8 cellular contexts compared by ENCODE assay signal in genomic region chr6:33271098-33271607, GRCh38. TPM values are rescaled to one million over a fixed set of nuclear protein-coding genes. Genes with fewer than 3 reads are reported as not detected.
DNase-seq lines count a peak whose midpoint lies in the region; ATAC-seq, FAIRE-seq and TF ChIP-seq lines count a peak whose summit lies in the region.

No MANE protein-coding gene starts in this region.

- no peak; a peak in 1 of 4 replicates for TF ChIP-seq EP300 in GM12878 (IDR thresholded peaks at IDR 0.05; ENCODE audit: borderline replicate concordance in 1 of 2, control insufficient read depth in 1 of 2, low read depth in 2 of 2, low read length in 2 of 2)
- TF ChIP-seq EP300 in upper lobe of left lung (IDR thresholded peaks at IDR 0.05) = no peak

- no peak for TF ChIP-seq RAD21 in GM12878 (IDR thresholded peaks at IDR 0.05; ENCODE audit: insufficient read depth, low read depth, low read length)

- SMC1A ChIA-PET in GM12878 (lab: Charles Lee; ENCODE audit: uncharacterized antibody, unreplicated experiment) = interaction anchor here (0.7 to 2.0 kb wide), 11 partner anchors 12 to 160 kb away, joined by 3 to 8 read pairs (median 4); partner anchors contain the start of genes PFDN6, RGL2, RING1 and WDR46

- H3K9me3 ChIP-seq in GM12878 (replicated peaks; ENCODE audit: control insufficient read depth, insufficient read depth, low read length) (no peaks in the 10 kb centered on the region), upper lobe of left lung (no peaks in the 10 kb centered on the region)

- H3K27me3 ChIP-seq in HL-60 (ENCODE audit: insufficient read depth, poor library complexity, severe bottlenecking) (no peaks in the 10 kb centered on the region), GM12878 (replicated peaks in 1 of 2; ENCODE audit: control insufficient read depth in 2 of 2, insufficient read depth in 2 of 2, low read length in 1 of 2) (no peaks in the 10 kb centered on the region), upper lobe of left lung (no peaks in the 10 kb centered on the region)

- H3K4me2 ChIP-seq in GM12878 (ENCODE audit: control insufficient read depth, insufficient read depth) = peak overlapping the region; percentile 75

- no peak for FAIRE-seq in GM12878 (lab: Jason Lieb, UNC)
- no peak for FAIRE-seq in D721Med (lab: Jason Lieb, UNC)

- intact Hi-C loops in GM12878 (cut with micrococcal nuclease; ENCODE audit: unreplicated experiment) = no loop called here
- intact Hi-C loops in lower leg skin (cut with DNase I; ENCODE audit: low total_unique reads) = no loop called here

- H2AFZ ChIP-seq in GM12878 (ENCODE audit: control insufficient read depth, low read depth, low read length) = peak overlapping the region; percentile 97

- TF ChIP-seq POLR2A in GM12878 (IDR thresholded peaks at IDR 0.05; ENCODE audit: low read depth, low read length) (no peak), lower leg skin (IDR thresholded peaks at IDR 0.05) (no peak), upper lobe of left lung (IDR thresholded peaks at IDR 0.05) (peak in 1 of 4 donors; percentile 7)

- H3K79me2 ChIP-seq in GM12878 (ENCODE audit: control insufficient read depth, insufficient read depth, low read length) = peaks cover 58% of the 10 kb centered on the region

- H3K36me3 ChIP-seq in GM12878 (ENCODE audit: control insufficient read depth in 2 of 2, insufficient read depth in 2 of 2, low read length in 1 of 2) (peaks cover 20 to 27% of the 10 kb centered on the region in 2 experiments), upper lobe of left lung (peaks cover 12 to 67% (median 51%) of the 10 kb centered on the region in 4 donors)

- RAD21 ChIA-PET in GM12878 (lab: Charles Lee; ENCODE audit: unreplicated experiment) = interaction anchor here (0.6 to 2.1 kb wide), 14 partner anchors 18 to 308 kb away, joined by 3 to 11 read pairs (median 4); partner anchors contain the start of genes BAK1, PFDN6, RGL2 and RING1

- no peak for DNase-seq in HL-60 (ENCODE audit: low read depth in 1 of 2, low spot score in 1 of 2)
- DNase-seq in GM12878 (ENCODE audit: low read depth, low spot score) = no peak
- no peak for DNase-seq in lower leg skin (ENCODE audit: low spot score in 2 of 2)
- DNase-seq in upper lobe of left lung = no peak
- DNase-seq in D721Med (ENCODE audit: insufficient read length, low spot score) = no peak
- DNase-seq in stimulated activated CD4-positive, alpha-beta T cell treated with anti-CD3 and anti-CD28 coated beads, Interleukin-1b, Interleukin-23, amount 100 ng/mL, for 48 hours = no peak

- peaks cover 13% of the 10 kb centered on the region for H3K4me1 ChIP-seq in GM12878 (ENCODE audit: control insufficient read depth, insufficient read depth, low read length)
- H3K4me1 ChIP-seq in upper lobe of left lung = peaks cover 36 to 55% (median 43%) of the 10 kb centered on the region in 4 donors

- WGBS in GM12878 (ENCODE audit: insufficient coverage, insufficient replicate concordance, low lambda C conversion rate, missing lambda C conversion rate) = 2% methylated on average over 13 of the region's 13 CpGs
- WGBS in lower leg skin, 2 donors = 1% methylated on average over 13 of the region's 13 CpGs
- WGBS in upper lobe of left lung, 2 donors = 1 to 3% methylated on average over 5 to 13 of the region's 13 CpGs

- TF ChIP-seq CTCF in HL-60 (IDR thresholded peaks at IDR 0.05; ENCODE audit: insufficient read depth, low read length) = no peak
- no peak for TF ChIP-seq CTCF in GM12878 (IDR thresholded peaks at IDR 0.05 in 2 of 3, conservative IDR thresholded peaks at IDR 0.05 in 1 of 3; ENCODE audit: control insufficient read depth in 2 of 3, extremely low read depth in 1 of 3, insufficient read depth in 1 of 3, low read depth in 3 of 3, low read length in 3 of 3)
- no peak for TF ChIP-seq CTCF in lower leg skin (IDR thresholded peaks at IDR 0.05)
- TF ChIP-seq CTCF in upper lobe of left lung (IDR thresholded peaks at IDR 0.05) = peak in 2 of 6 experiments; percentile 9 to 23
- TF ChIP-seq CTCF in D721Med (IDR thresholded peaks at IDR 0.05; ENCODE audit: insufficient read depth, missing control alignments) = no peak

- peaks cover 6% of the 10 kb centered on the region for H4K20me1 ChIP-seq in GM12878 (ENCODE audit: control insufficient read depth, insufficient read depth)

- H3K27ac ChIP-seq in HL-60 (replicated peaks) = peak overlapping the region; percentile 97
- H3K27ac ChIP-seq in GM12878 (ENCODE audit: control insufficient read depth, insufficient read depth) = peak overlapping the region; percentile 97
- H3K27ac ChIP-seq in upper lobe of left lung = peak overlapping the region; percentile 90 to 97 (median 95)

- POLR2A ChIA-PET in GM12878 (lab: Charles Lee) = interaction anchor here (0.5 to 5.4 kb wide), 22 partner anchors 10 to 1188 kb away, joined by 3 to 60 read pairs (median 6); partner anchors contain the start of genes HLA-DMA, HLA-DPB1, PFDN6 and RGL2

- H3K9ac ChIP-seq in GM12878 (ENCODE audit: control insufficient read depth, insufficient read depth, low read length) = peak overlapping the region; percentile 81

- in situ Hi-C loops in GM12878 (cut with MboI) = no loop called here

- ATAC-seq in GM18519 (IDR thresholded peaks at IDR 0.05; ENCODE audit: low FRiP score, unreplicated experiment) = peak; percentile 13
- peak; percentile 42 for ATAC-seq in GM12878
- peak; percentile 2 to 23 for ATAC-seq in upper lobe of left lung (ENCODE audit: low FRiP score in 2 of 2)
- ATAC-seq in HG03108 (IDR thresholded peaks at IDR 0.05; ENCODE audit: unreplicated experiment) = no peak

- H3K4me3 ChIP-seq in HL-60 (replicated peaks; ENCODE audit: insufficient read depth, low read length) (peak overlapping the region; percentile 73), GM12878 (peak overlapping the region; percentile 88), lower leg skin (ENCODE audit: low read depth, poor library complexity, severe bottlenecking) (peak overlapping the region; percentile 68), upper lobe of left lung (peak overlapping the region; percentile 62 to 82 (median 70))

- BruUV-seq in GM12878 (replicated peaks; lab: Mats Ljungman, UMichigan) = TSS peak; percentile 85

- CTCF ChIA-PET in GM12878 (lab: Yijun Ruan, JAX) = interaction anchor here (0.9 to 3.6 kb wide), 11 partner anchors 11 to 195 kb away, joined by 3 to 23 read pairs (median 4); partner anchors contain the start of genes HLA-DPB1, RING1 and ZBTB22

RNA-seq across cellular contexts. Expression of gene VPS52, which starts 0.5 kb away (rescaled TPM):
- total RNA-seq in GM12878 (2013; cell fraction: nucleolus; rRNA removed) = 85.4 and 91.2 TPM in 2 replicates
- 32.4 and 33.9 TPM in 2 replicates for total RNA-seq in GM12878 (2014; rRNA removed)
- 20.9 and 22.1 TPM in 2 replicates for total RNA-seq in GM12878 (2014; rRNA removed; fragmentation: Illumina TruSeq; extraction: Trizol)
- total RNA-seq in GM12878 (2021) = 36.1 and 38.1 TPM in 2 replicates
- polyA plus RNA-seq in GM12878 (2011; ENCODE audit: low read depth) = 38.1 TPM
- 29.7 and 52.7 TPM in 2 replicates for polyA plus RNA-seq in GM12878 (2011; rRNA removed)
- polyA plus RNA-seq in GM12878 (2011; cell fraction: cytosol; rRNA removed) = 47.5 and 60.5 TPM in 2 replicates
- 264 and 288 TPM in 2 replicates for polyA plus RNA-seq in GM12878 (2011; cell fraction: nucleus; rRNA removed)
- 34.5 and 39.0 TPM in 2 replicates for polyA plus RNA-seq in GM12878 (2012)
- polyA plus RNA-seq in GM12878 (2014; fragmentation: Illumina TruSeq; extraction: Trizol) = 34.1 and 47.1 TPM in 2 replicates
- polyA plus RNA-seq in GM12878 (2014; fragmentation: Nextera tagmentation; extraction: Ambion mirVana) = 10 to 100 TPM; 11.3 to 13.2 TPM
- 47.0 and 51.2 TPM in 2 replicates for polyA plus RNA-seq in GM12878 (2014; rRNA removed)
- 10 to 100 TPM; 36.0 to 37.3 TPM for polyA plus RNA-seq in GM12878 (2016; fragmentation: Nextera tagmentation; extraction: Ambion mirVana)
- polyA minus RNA-seq in GM12878 (2011; rRNA and poly(A)+ RNA removed) = 84.5 and 88.1 TPM in 2 replicates
- polyA minus RNA-seq in GM12878 (2011; cell fraction: cytosol; rRNA and poly(A)+ RNA removed) = 17.4 and 24.1 TPM in 2 replicates
- polyA minus RNA-seq in GM12878 (2011; cell fraction: nucleus; rRNA and poly(A)+ RNA removed) = 94.5 and 122 TPM in 2 replicates
- total RNA-seq in lower leg skin = 10 to 100 TPM; 33.3 to 51.0 (median 44.4) TPM
- 100 to 1,000 TPM in 1 of 6 donors, 10 to 100 TPM in 5; 30.1 to 170 (median 45.8) TPM for total RNA-seq in upper lobe of left lung

RNA-seq across cellular contexts. Expression of gene RPS18, which starts 0.7 kb away (rescaled TPM):
- 558 and 624 TPM in 2 replicates for total RNA-seq in GM12878 (2013; cell fraction: nucleolus; rRNA removed)
- 6,753 and 7,288 TPM in 2 replicates for total RNA-seq in GM12878 (2014; rRNA removed)
- 7,180 and 7,566 TPM in 2 replicates for total RNA-seq in GM12878 (2014; rRNA removed; fragmentation: Illumina TruSeq; extraction: Trizol)
- 5,526 and 5,774 TPM in 2 replicates for total RNA-seq in GM12878 (2021)
- 17,971 TPM for polyA plus RNA-seq in GM12878 (2011; ENCODE audit: low read depth)
- polyA plus RNA-seq in GM12878 (2011; rRNA removed) = 8,077 and 9,878 TPM in 2 replicates
- polyA plus RNA-seq in GM12878 (2011; cell fraction: cytosol; rRNA removed) = 10,835 and 16,153 TPM in 2 replicates
- 3,547 and 5,859 TPM in 2 replicates for polyA plus RNA-seq in GM12878 (2011; cell fraction: nucleus; rRNA removed)
- 12,427 and 13,567 TPM in 2 replicates for polyA plus RNA-seq in GM12878 (2012)
- polyA plus RNA-seq in GM12878 (2014; fragmentation: Illumina TruSeq; extraction: Trizol) = 7,632 and 8,884 TPM in 2 replicates
- over 10,000 TPM; 17,270 to 20,828 TPM for polyA plus RNA-seq in GM12878 (2014; fragmentation: Nextera tagmentation; extraction: Ambion mirVana)
- polyA plus RNA-seq in GM12878 (2014; rRNA removed) = 9,185 and 10,303 TPM in 2 replicates
- polyA plus RNA-seq in GM12878 (2016; fragmentation: Nextera tagmentation; extraction: Ambion mirVana) = 1,000 to 10,000 TPM; 4,228 to 4,318 TPM
- 5,090 and 5,101 TPM in 2 replicates for polyA minus RNA-seq in GM12878 (2011; rRNA and poly(A)+ RNA removed)
- 963 and 1,029 TPM in 2 replicates for polyA minus RNA-seq in GM12878 (2011; cell fraction: cytosol; rRNA and poly(A)+ RNA removed)
- 288 and 344 TPM in 2 replicates for polyA minus RNA-seq in GM12878 (2011; cell fraction: nucleus; rRNA and poly(A)+ RNA removed)
- 1,000 to 10,000 TPM; 4,043 to 6,696 (median 6,204) TPM for total RNA-seq in lower leg skin
- total RNA-seq in upper lobe of left lung = 1,000 to 10,000 TPM in 4 of 6 donors, 100 to 1,000 TPM in 2; 535 to 2,038 (median 1,627) TPM

RNA-seq across cellular contexts. Expression of gene B3GALT4, which starts 5.8 kb away (rescaled TPM):
- total RNA-seq in GM12878 (2013; cell fraction: nucleolus; rRNA removed) = 14.5 and 15.4 TPM in 2 replicates
- 6.8 and 8.2 TPM in 2 replicates for total RNA-seq in GM12878 (2014; rRNA removed)
- total RNA-seq in GM12878 (2014; rRNA removed; fragmentation: Illumina TruSeq; extraction: Trizol) = 2.8 and 2.9 TPM in 2 replicates
- 6.2 and 6.5 TPM in 2 replicates for total RNA-seq in GM12878 (2021)
- 1.5 TPM for polyA plus RNA-seq in GM12878 (2011; ENCODE audit: low read depth)
- 1.0 and 1.8 TPM in 2 replicates for polyA plus RNA-seq in GM12878 (2011; rRNA removed)
- polyA plus RNA-seq in GM12878 (2011; cell fraction: cytosol; rRNA removed) = 2.4 and 3.0 TPM in 2 replicates
- polyA plus RNA-seq in GM12878 (2011; cell fraction: nucleus; rRNA removed) = 3.8 and 4.4 TPM in 2 replicates
- 5.8 TPM in 2 replicates for polyA plus RNA-seq in GM12878 (2012)
- polyA plus RNA-seq in GM12878 (2014; fragmentation: Illumina TruSeq; extraction: Trizol) = 0.33 and 0.98 TPM in 2 replicates
- under 1 TPM; 0.27 to 0.37 TPM for polyA plus RNA-seq in GM12878 (2014; fragmentation: Nextera tagmentation; extraction: Ambion mirVana)
- polyA plus RNA-seq in GM12878 (2014; rRNA removed) = 4.6 and 5.1 TPM in 2 replicates
- 1 to 10 TPM; 2.4 to 3.8 TPM for polyA plus RNA-seq in GM12878 (2016; fragmentation: Nextera tagmentation; extraction: Ambion mirVana)
- 2.7 and 7.0 TPM in 2 replicates for polyA minus RNA-seq in GM12878 (2011; rRNA and poly(A)+ RNA removed)
- polyA minus RNA-seq in GM12878 (2011; cell fraction: cytosol; rRNA and poly(A)+ RNA removed) = 1.7 and 3.2 TPM in 2 replicates
- 12.5 and 20.7 TPM in 2 replicates for polyA minus RNA-seq in GM12878 (2011; cell fraction: nucleus; rRNA and poly(A)+ RNA removed)
- total RNA-seq in lower leg skin = 10 to 100 TPM; 24.8 to 31.0 (median 26.3) TPM
- 10 to 100 TPM; 20.1 to 29.7 (median 23.2) TPM for total RNA-seq in upper lobe of left lung

RNA-seq across cellular contexts. Expression of gene WDR46, which starts 17.9 kb away (rescaled TPM):
- total RNA-seq in GM12878 (2013; cell fraction: nucleolus; rRNA removed) = 48.9 and 51.3 TPM in 2 replicates
- 82.7 and 98.4 TPM in 2 replicates for total RNA-seq in GM12878 (2014; rRNA removed)
- total RNA-seq in GM12878 (2014; rRNA removed; fragmentation: Illumina TruSeq; extraction: Trizol) = 93.9 and 98.0 TPM in 2 replicates
- total RNA-seq in GM12878 (2021) = 90.4 and 96.4 TPM in 2 replicates
- 30.0 TPM for polyA plus RNA-seq in GM12878 (2011; ENCODE audit: low read depth)
- 31.7 and 50.0 TPM in 2 replicates for polyA plus RNA-seq in GM12878 (2011; rRNA removed)
- 55.6 and 72.4 TPM in 2 replicates for polyA plus RNA-seq in GM12878 (2011; cell fraction: cytosol; rRNA removed)
- polyA plus RNA-seq in GM12878 (2011; cell fraction: nucleus; rRNA removed) = 141 and 154 TPM in 2 replicates
- polyA plus RNA-seq in GM12878 (2012) = 42.3 and 52.4 TPM in 2 replicates
- polyA plus RNA-seq in GM12878 (2014; fragmentation: Illumina TruSeq; extraction: Trizol) = 58.9 and 66.9 TPM in 2 replicates
- 10 to 100 TPM; 10.1 to 23.5 TPM for polyA plus RNA-seq in GM12878 (2014; fragmentation: Nextera tagmentation; extraction: Ambion mirVana)
- 75.5 and 88.6 TPM in 2 replicates for polyA plus RNA-seq in GM12878 (2014; rRNA removed)
- 100 to 1,000 TPM; 134 to 147 TPM for polyA plus RNA-seq in GM12878 (2016; fragmentation: Nextera tagmentation; extraction: Ambion mirVana)
- polyA minus RNA-seq in GM12878 (2011; rRNA and poly(A)+ RNA removed) = 78.2 and 78.6 TPM in 2 replicates
- polyA minus RNA-seq in GM12878 (2011; cell fraction: cytosol; rRNA and poly(A)+ RNA removed) = 32.6 and 39.4 TPM in 2 replicates
- 43.9 and 77.9 TPM in 2 replicates for polyA minus RNA-seq in GM12878 (2011; cell fraction: nucleus; rRNA and poly(A)+ RNA removed)
- total RNA-seq in lower leg skin = 10 to 100 TPM; 38.4 to 57.2 (median 47.0) TPM
- 10 to 100 TPM; 21.1 to 50.3 (median 41.7) TPM for total RNA-seq in upper lobe of left lung

RNA-seq across cellular contexts. Expression of gene PFDN6, which starts 18.2 kb away (rescaled TPM):
- total RNA-seq in GM12878 (2013; cell fraction: nucleolus; rRNA removed) = 15.0 and 16.1 TPM in 2 replicates
- total RNA-seq in GM12878 (2014; rRNA removed) (110 and 131 TPM in 2 replicates), GM12878 (2014; rRNA removed; fragmentation: Illumina TruSeq; extraction: Trizol) (134 and 141 TPM in 2 replicates), GM12878 (2021) (87.8 and 91.8 TPM in 2 replicates), lower leg skin (10 to 100 TPM; 22.6 to 36.3 (median 35.3) TPM), upper lobe of left lung (10 to 100 TPM; 13.8 to 42.9 (median 30.7) TPM)
- polyA plus RNA-seq in GM12878 (2011; ENCODE audit: low read depth) = 149 TPM
- polyA plus RNA-seq in GM12878 (2011; rRNA removed) (73.4 and 83.5 TPM in 2 replicates), GM12878 (2014; fragmentation: Illumina TruSeq; extraction: Trizol) (168 and 182 TPM in 2 replicates), GM12878 (2014; fragmentation: Nextera tagmentation; extraction: Ambion mirVana) (1 to 10 TPM; 3.1 to 5.7 TPM), GM12878 (2014; rRNA removed) (164 and 165 TPM in 2 replicates), GM12878 (2016; fragmentation: Nextera tagmentation; extraction: Ambion mirVana) (10 to 100 TPM; 27.7 to 35.7 TPM)
- polyA plus RNA-seq in GM12878 (2011; cell fraction: cytosol; rRNA removed) = 37.7 and 46.6 TPM in 2 replicates
- 53.0 and 60.5 TPM in 2 replicates for polyA plus RNA-seq in GM12878 (2011; cell fraction: nucleus; rRNA removed)
- polyA plus RNA-seq in GM12878 (2012) = 83.0 and 98.2 TPM in 2 replicates
- polyA minus RNA-seq in GM12878 (2011; rRNA and poly(A)+ RNA removed) = 20.4 and 20.6 TPM in 2 replicates
- polyA minus RNA-seq in GM12878 (2011; cell fraction: cytosol; rRNA and poly(A)+ RNA removed) = 10.8 and 12.3 TPM in 2 replicates
- 25.8 and 32.7 TPM in 2 replicates for polyA minus RNA-seq in GM12878 (2011; cell fraction: nucleus; rRNA and poly(A)+ RNA removed)
